ENCODE assay signal across 10 cellular contexts in the genomic region with DNA sequence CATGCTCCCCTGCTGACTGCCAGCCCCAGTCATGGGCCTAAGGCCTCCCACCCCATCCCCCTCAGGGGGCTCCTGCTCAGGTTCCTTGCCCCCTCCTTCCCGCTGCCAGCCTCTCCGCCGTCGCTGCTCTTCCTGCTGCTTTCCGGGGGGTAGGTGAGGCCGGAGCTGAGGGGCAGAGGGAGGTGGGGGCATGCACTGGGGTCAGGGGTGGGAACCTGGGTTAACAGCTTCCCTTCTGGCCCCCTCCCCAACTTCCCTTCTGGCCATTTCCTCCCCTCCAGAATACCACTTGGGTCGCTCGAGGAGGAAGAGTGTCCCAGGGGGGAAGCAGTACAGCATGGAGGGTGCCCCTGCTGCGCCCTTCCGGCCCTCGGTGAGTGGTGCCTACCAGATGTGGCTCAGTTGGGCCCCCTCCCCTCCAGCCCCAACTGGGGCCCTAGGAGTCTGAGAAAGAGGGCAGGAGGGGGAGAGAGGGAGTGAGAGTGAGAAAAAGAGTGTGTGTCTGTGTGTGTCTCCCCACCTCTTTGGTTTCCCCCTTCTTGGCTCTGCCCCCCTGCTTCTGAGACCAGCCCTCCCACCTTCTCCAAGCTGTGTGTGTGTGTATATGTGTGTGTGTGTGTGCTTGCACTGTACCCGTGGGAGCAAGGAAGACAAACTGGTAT. TPM values are rescaled to one million over a fixed set of nuclear protein-coding genes. Genes with fewer than 3 reads are reported as not detected.
DNase-seq lines count a peak whose midpoint lies in the region; ATAC-seq and TF ChIP-seq lines count a peak whose summit lies in the region.
"Had no signal": no experiment of that assay in that cellular context is flagged by ENCODE, and none has a peak within 500 bp of the region (broad histone marks: within the 10 kb centered on the region; RNA-seq: fewer than 3 reads in every experiment).

No MANE protein-coding gene starts in this region.

- H3K18ac ChIP-seq in IMR-90 (ENCODE audit: low read depth, low read length): no peak overlapping the region

- H3K9ac ChIP-seq in ES-I3 (ENCODE audit: low read depth, low read length): peak overlapping the region; percentile 63
- no peak overlapping the region for H3K9ac ChIP-seq in IMR-90 (ENCODE audit: low read depth, low read length)
- peak overlapping the region; percentile 42 for H3K9ac ChIP-seq in neural progenitor cell

- peaks cover 28% of the 10 kb centered on the region for H3K9me1 ChIP-seq in IMR-90 (ENCODE audit: insufficient read depth, low read length)

- no peak overlapping the region for H3K14ac ChIP-seq in IMR-90 (replicated peaks; ENCODE audit: low read depth, low read length)

- TF ChIP-seq RAD21 in IMR-90 (IDR thresholded peaks at IDR 0.05; ENCODE audit: low read length): no peak

- peaks cover 95% of the 10 kb centered on the region for H3K79me2 ChIP-seq in neural progenitor cell (ENCODE audit: low read depth)

- no peak for ATAC-seq in IMR-90 (ENCODE audit: low read depth)

- H3K4ac ChIP-seq in IMR-90 (ENCODE audit: low read depth, low read length): no peak overlapping the region

- H4K20me1 ChIP-seq in IMR-90 (ENCODE audit: insufficient read depth, low read length): peaks cover 39% of the 10 kb centered on the region
- peaks cover 55% of the 10 kb centered on the region for H4K20me1 ChIP-seq in neural progenitor cell (ENCODE audit: low read depth)

- H3K9me3 Mint-ChIP-seq in neural progenitor cell: no peaks in the 10 kb centered on the region

- peaks cover 22% of the 10 kb centered on the region for H3K36me3 Mint-ChIP-seq in neural progenitor cell

- DNase-seq in IMR-90 (no peak), dorsolateral prefrontal cortex (no peak), neural progenitor cell (ENCODE audit: low spot score) (peak; percentile 25), SHP77 treated with DMSO at 0.1 percent for 48 hours (lab: John Stamatoyannopoulos, UW) (no peak), NCI-H2029 treated with DMSO at 0.1 percent for 48 hours (lab: John Stamatoyannopoulos, UW) (no peak), cortex of kidney (lab: John Stamatoyannopoulos, UW) (no peak)
- DNase-seq: left ventricle myocardium inferior; NCI-H1694 treated with DMSO at 0.1 percent for 48 hours; stimulated activated naive CD4-positive, alpha-beta T cell had no signal

- no peaks in the 10 kb centered on the region for H3K9me3 ChIP-seq in ES-I3 (ENCODE audit: control insufficient read depth, insufficient read depth, low read length)
- no peaks in the 10 kb centered on the region for H3K9me3 ChIP-seq in IMR-90 (ENCODE audit: control insufficient read depth, insufficient read depth, low read length)
- no peaks in the 10 kb centered on the region for H3K9me3 ChIP-seq in neural progenitor cell (ENCODE audit: low read depth)
- H3K9me3 ChIP-seq: left ventricle myocardium inferior had no signal

- H4K8ac ChIP-seq in IMR-90 (ENCODE audit: low read depth in 2 of 2, low read length in 2 of 2): no peak overlapping the region

- peaks cover 8% of the 10 kb centered on the region for H3K27me3 Mint-ChIP-seq in neural progenitor cell (ENCODE audit: insufficient read depth, low read depth)

- H2AFZ ChIP-seq in IMR-90 (replicated peaks; ENCODE audit: low read length, poor library complexity) (no peak overlapping the region), neural progenitor cell (replicated peaks) (no peak overlapping the region)

- H3K4me3 ChIP-seq in IMR-90 (ENCODE audit: insufficient read depth, low read depth, low read length): no peak overlapping the region
- H3K4me3 ChIP-seq in dorsolateral prefrontal cortex: peak overlapping the region in 50 of 59 donors; percentile 0 to 80 (median 59)
- peak overlapping the region; percentile 52 for H3K4me3 ChIP-seq in neural progenitor cell

- no peak overlapping the region for H4K91ac ChIP-seq in IMR-90 (ENCODE audit: insufficient read depth, low read depth, low read length)

- H4K5ac ChIP-seq in IMR-90 (ENCODE audit: low read depth, low read length): no peak overlapping the region

- no TSS peak for BruUV-seq in IMR-90 (replicated peaks; lab: Mats Ljungman, UMichigan)

- H3K27ac ChIP-seq in IMR-90 (ENCODE audit: insufficient read depth, low read length) (no peak overlapping the region), dorsolateral prefrontal cortex (peak overlapping the region in 37 of 59 donors; percentile 2 to 98 (median 56)), neural progenitor cell (peak overlapping the region; percentile 82)

- H3K4me2 ChIP-seq in IMR-90 (ENCODE audit: low read depth, low read length): no peak overlapping the region
- peak overlapping the region; percentile 97 for H3K4me2 ChIP-seq in neural progenitor cell

- no peak overlapping the region for H3K23ac ChIP-seq in IMR-90 (ENCODE audit: low read depth, low read length)

- CTCF ChIA-PET in IMR-90 (lab: Yijun Ruan, JAX): no interaction called here

- peaks cover 24 to 79% of the 10 kb centered on the region in 2 experiments for H3K79me1 ChIP-seq in IMR-90 (ENCODE audit: low read depth in 1 of 2, low read length in 2 of 2)

- dilution Hi-C loops in IMR-90 (cut with HindIII; ENCODE audit: low sequenced_read_pairs, unreplicated experiment): no loop called here

- no peak overlapping the region for H2BK15ac ChIP-seq in IMR-90 (ENCODE audit: low read depth, low read length)

- peaks cover 17% of the 10 kb centered on the region for H3K36me3 ChIP-seq in ES-I3 (ENCODE audit: insufficient read depth, low read length)
- peaks cover 22% of the 10 kb centered on the region for H3K36me3 ChIP-seq in IMR-90 (ENCODE audit: control insufficient read depth, insufficient read depth, low read length)
- peaks cover 10% of the 10 kb centered on the region for H3K36me3 ChIP-seq in neural progenitor cell

- H3K4me1 Mint-ChIP-seq in neural progenitor cell: peaks cover 69% of the 10 kb centered on the region

- WGBS in IMR-90 (ENCODE audit: extremely low coverage in 2 of 2, insufficient read length in 1 of 2), 2 experiments: no CpG with 5 or more reads among the region's 12 CpGs

- H3K4me1 ChIP-seq in ES-I3 (ENCODE audit: insufficient read depth, low read length) (peaks cover 44% of the 10 kb centered on the region), IMR-90 (ENCODE audit: control insufficient read depth, insufficient read depth, low read length) (peaks cover 31% of the 10 kb centered on the region), neural progenitor cell (peaks cover 64% of the 10 kb centered on the region)

- H3K56ac ChIP-seq in IMR-90 (ENCODE audit: extremely low read depth, insufficient read depth, low read length): no peak overlapping the region

- no peak overlapping the region for H2BK120ac ChIP-seq in IMR-90 (ENCODE audit: low read depth, low read length)

- TF ChIP-seq CTCF in IMR-90 (conservative IDR thresholded peaks at IDR 0.05; ENCODE audit: low read depth, low read length) (no peak), dorsolateral prefrontal cortex (IDR thresholded peaks at IDR 0.05 in 54 of 56, conservative IDR thresholded peaks at IDR 0.05 in 2 of 56; ENCODE audit: low read depth in 1 of 56, partially characterized antibody in 56 of 56) (no peak), neural progenitor cell (IDR thresholded peaks at IDR 0.05) (no peak)

- peaks cover 60% of the 10 kb centered on the region for H3F3A ChIP-seq in neural progenitor cell (ENCODE audit: low read depth)

- intact Hi-C loops in IMR-90 (cut with micrococcal nuclease): no loop called here
- intact Hi-C loops in dorsolateral prefrontal cortex (cut with DNase I): no loop called here

- no peak for TF ChIP-seq POLR2A in IMR-90 (IDR thresholded peaks at IDR 0.05; ENCODE audit: low read depth, low read length)

- H2BK5ac ChIP-seq in IMR-90 (ENCODE audit: low read depth, low read length, poor library complexity, severe bottlenecking): no peak overlapping the region

- H3K27me3 ChIP-seq in IMR-90 (ENCODE audit: control insufficient read depth, insufficient read depth, low read length): no peaks in the 10 kb centered on the region
- H3K27me3 ChIP-seq in dorsolateral prefrontal cortex: no peaks in the 10 kb centered on the region
- no peaks in the 10 kb centered on the region for H3K27me3 ChIP-seq in neural progenitor cell

- POLR2A ChIA-PET in IMR-90 (lab: Charles Lee; ENCODE audit: unreplicated experiment): no interaction called here

- peak overlapping the region; percentile 94 for H3K4me3 Mint-ChIP-seq in neural progenitor cell

- in situ Hi-C loops in IMR-90 (cut with MboI; ENCODE audit: low sequenced_read_pairs): no loop called here

- no peak overlapping the region for H2BK20ac ChIP-seq in IMR-90 (ENCODE audit: low read depth, low read length)

- H2AK5ac ChIP-seq in IMR-90 (ENCODE audit: low read depth, low read length): no peak overlapping the region

- peak overlapping the region; percentile 30 for H2AK9ac ChIP-seq in IMR-90 (replicated peaks; ENCODE audit: low read depth, low read length, poor library complexity)

- H3K27ac Mint-ChIP-seq in neural progenitor cell: peak overlapping the region; percentile 81

RNA-seq across cellular contexts. Expression of a gene that starts 12.1 kb away (rescaled TPM):
- total RNA-seq in IMR-90 (2012; rRNA removed) (1.4 TPM in 2 replicates), dorsolateral prefrontal cortex (100 to 1,000 TPM in 65 of 120 experiments, 10 to 100 TPM in 55; 41.7 to 147 (median 101) TPM), neural progenitor cell (ENCODE audit: low replicate concordance) (14.1 and 29.7 TPM in 2 replicates)
- 15.3 and 17.0 TPM in 2 replicates for polyA plus RNA-seq in IMR-90 (2012; rRNA removed)
- 5.6 and 6.5 TPM in 2 replicates for polyA plus RNA-seq in IMR-90 (2012; cell fraction: cytosol; rRNA removed)
- 70.0 and 83.5 TPM in 2 replicates for polyA plus RNA-seq in IMR-90 (2012; cell fraction: nucleus; rRNA removed; ENCODE audit: low replicate concordance)

RNA-seq across cellular contexts. Expression of a gene that starts 14.1 kb away (rescaled TPM):
- total RNA-seq in IMR-90 (2012; rRNA removed) (122 and 136 TPM in 2 replicates), dorsolateral prefrontal cortex (100 to 1,000 TPM; 118 to 222 (median 177) TPM), neural progenitor cell (ENCODE audit: low replicate concordance) (118 and 186 TPM in 2 replicates)
- polyA plus RNA-seq in IMR-90 (2012; rRNA removed): 427 and 483 TPM in 2 replicates
- 545 and 1,404 TPM in 2 replicates for polyA plus RNA-seq in IMR-90 (2012; cell fraction: cytosol; rRNA removed)
- polyA plus RNA-seq in IMR-90 (2012; cell fraction: nucleus; rRNA removed; ENCODE audit: low replicate concordance): 266 and 336 TPM in 2 replicates

RNA-seq across cellular contexts. Expression of a gene that starts 21.2 kb away (rescaled TPM):
- total RNA-seq in IMR-90 (2012; rRNA removed): 9.0 and 12.2 TPM in 2 replicates
- 47.2 and 50.8 TPM in 2 replicates for polyA plus RNA-seq in IMR-90 (2012; rRNA removed)
- polyA plus RNA-seq in IMR-90 (2012; cell fraction: cytosol; rRNA removed): 36.6 and 48.3 TPM in 2 replicates
- polyA plus RNA-seq in IMR-90 (2012; cell fraction: nucleus; rRNA removed; ENCODE audit: low replicate concordance): 270 and 345 TPM in 2 replicates
- 100 to 1,000 TPM in 37 of 120 experiments, 10 to 100 TPM in 83; 71.0 to 137 (median 93.5) TPM for total RNA-seq in dorsolateral prefrontal cortex
- 25.6 and 55.8 TPM in 2 replicates for total RNA-seq in neural progenitor cell (ENCODE audit: low replicate concordance)

RNA-seq across cellular contexts. Expression of a gene that starts 22.4 kb away (rescaled TPM):
- total RNA-seq in IMR-90 (2012; rRNA removed): 5.4 and 5.6 TPM in 2 replicates
- polyA plus RNA-seq in IMR-90 (2012; rRNA removed): 4.7 and 5.9 TPM in 2 replicates
- 1.8 and 2.2 TPM in 2 replicates for polyA plus RNA-seq in IMR-90 (2012; cell fraction: cytosol; rRNA removed)
- polyA plus RNA-seq in IMR-90 (2012; cell fraction: nucleus; rRNA removed; ENCODE audit: low replicate concordance): 17.5 TPM in 2 replicates
- 10 to 100 TPM in 12 of 120 experiments, 1 to 10 TPM in 108; 1.9 to 15.2 (median 6.9) TPM for total RNA-seq in dorsolateral prefrontal cortex
- 10.2 and 12.7 TPM in 2 replicates for total RNA-seq in neural progenitor cell (ENCODE audit: low replicate concordance)

RNA-seq across cellular contexts. Expression of a gene that starts 40.4 kb away (rescaled TPM):
- total RNA-seq in IMR-90 (2012; rRNA removed) (33.9 and 35.3 TPM in 2 replicates), dorsolateral prefrontal cortex (1 to 10 TPM in 29 of 120 experiments, under 1 TPM in 67, not detected in 24; 0.11 to 3.3 (median 0.62) TPM), neural progenitor cell (ENCODE audit: low replicate concordance) (93.9 and 179 TPM in 2 replicates)
- polyA plus RNA-seq in IMR-90 (2012; rRNA removed): 40.6 and 41.9 TPM in 2 replicates
- polyA plus RNA-seq in IMR-90 (2012; cell fraction: cytosol; rRNA removed): 20.3 and 20.6 TPM in 2 replicates
- polyA plus RNA-seq in IMR-90 (2012; cell fraction: nucleus; rRNA removed; ENCODE audit: low replicate concordance): 33.6 and 50.3 TPM in 2 replicates
